ENCODE assay signal across 15 cellular contexts in the genomic region with DNA sequence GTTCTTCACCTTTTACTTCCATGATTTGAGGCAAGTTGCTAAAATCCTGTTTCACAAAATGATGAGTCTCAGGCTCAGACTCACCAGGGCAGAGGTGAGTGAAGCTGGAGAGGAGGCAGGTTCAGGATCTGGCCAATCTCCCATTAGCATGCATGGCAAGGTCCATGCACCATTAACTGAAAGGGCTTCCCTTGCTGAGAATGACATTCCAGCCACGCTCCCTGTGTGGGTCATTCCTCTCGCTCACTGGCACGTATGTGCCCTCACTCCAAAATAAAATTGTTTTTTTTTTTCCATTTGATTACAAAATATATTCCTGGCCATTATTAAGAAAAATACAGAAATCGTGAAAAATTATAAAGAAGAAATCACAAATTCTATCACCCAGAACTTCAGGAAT.
A peak's percentile ranks its signal among the peaks of the same experiment; 100 is the strongest.
DNase-seq lines count a peak whose midpoint lies in the region; ATAC-seq and TF ChIP-seq lines count a peak whose summit lies in the region.
"Had no signal": no experiment of that assay in that cellular context is flagged by ENCODE, and none has a peak within 500 bp of the region (broad histone marks: within the 10 kb centered on the region; RNA-seq: fewer than 3 reads in every experiment).

No MANE protein-coding gene starts in this region.

- H3K79me2 ChIP-seq in hepatocyte = no peaks in the 10 kb centered on the region

- TF ChIP-seq POLR2A in erythroblast (IDR thresholded peaks at IDR 0.05; ENCODE audit: low read length) = no peak

- H3K9me3 ChIP-seq in hepatocyte (ENCODE audit: low read depth) = no peaks in the 10 kb centered on the region
- H3K9me3 ChIP-seq: BLaER1 had no signal

- H3K4me3 ChIP-seq in epithelial cell of proximal tubule (ENCODE audit: low read depth, low read length) (no peak overlapping the region), hepatocyte (no peak overlapping the region)
- H3K4me3 ChIP-seq: BLaER1 had no signal

- no peaks in the 10 kb centered on the region for H4K20me1 ChIP-seq in hepatocyte (ENCODE audit: insufficient read depth, poor library complexity, severe bottlenecking)
- H4K20me1 ChIP-seq: BLaER1 had no signal

- H3K36me3 ChIP-seq in hepatocyte (replicated peaks; ENCODE audit: insufficient read depth, low read depth) = no peaks in the 10 kb centered on the region
- H3K36me3 ChIP-seq: BLaER1 had no signal

- H2AFZ ChIP-seq in hepatocyte = no peak overlapping the region

- no peak overlapping the region for H3K27ac ChIP-seq in hepatocyte
- H3K27ac ChIP-seq: BLaER1 had no signal

- no peak for ATAC-seq in GM19395 (IDR thresholded peaks at IDR 0.05; ENCODE audit: unreplicated experiment)

- 95% methylated on average over 4 of the region's 4 CpGs for WGBS in hepatocyte (ENCODE audit: low lambda C conversion rate, missing lambda C conversion rate)

- H3K4me1 ChIP-seq in hepatocyte (ENCODE audit: insufficient read depth) = no peaks in the 10 kb centered on the region

- DNase-seq in epithelial cell of proximal tubule (ENCODE audit: low read depth) = peak; percentile 26
- peak; percentile 35 for DNase-seq in kidney glomerular epithelial cell (lab: John Stamatoyannopoulos, UW)
- peak; percentile 68 for DNase-seq in renal cortical epithelial cell (ENCODE audit: low read depth)
- no peak for DNase-seq in erythroblast (lab: John Stamatoyannopoulos, UW)
- DNase-seq in hepatocyte (ENCODE audit: low spot score) = no peak
- DNase-seq in activated naive CD4-positive, alpha-beta T cell treated with Interleukin-2 at 50 U/mL for 16 hours = no peak
- DNase-seq: Calu3; CD4-positive, alpha-beta memory T cell; DMS79 treated with DMSO at 0.1 percent for 48 hours; GF-D8; HCEC 1CT; IMR-90; KBM-7 had no signal

- no peaks in the 10 kb centered on the region for H3K27me3 ChIP-seq in hepatocyte
- H3K27me3 ChIP-seq: BLaER1 had no signal

- TF ChIP-seq CTCF in epithelial cell of proximal tubule (conservative IDR thresholded peaks at IDR 0.05; ENCODE audit: low read depth, low read length) = no peak
- no peak for TF ChIP-seq CTCF in hepatocyte (IDR thresholded peaks at IDR 0.05; ENCODE audit: poor library complexity)

- H3K4me2 ChIP-seq in hepatocyte = no peak overlapping the region
- H3K4me2 ChIP-seq: BLaER1 had no signal

- no peaks in the 10 kb centered on the region for H3K9me2 ChIP-seq in hepatocyte (replicated peaks; ENCODE audit: insufficient read depth)

Comparison
In these comparisons a context has a peak if more than half of its experiments do, and no peak if none do; other contexts are left out.
1. DNase-seq: peak in epithelial cell of proximal tubule (single experiment), kidney glomerular epithelial cell (single experiment) and renal cortical epithelial cell (single experiment); none in erythroblast (0 of 2), hepatocyte (single experiment) and activated naive CD4-positive, alpha-beta T cell treated with Interleukin-2 at 50 U/mL for 16 hours (single experiment).